ENCODE assay signal across 23 cellular contexts in genomic region chr5:123508441-123508840, GRCh38.
"Had no signal": no experiment of that assay in that cellular context is flagged by ENCODE, and none has a peak within 500 bp of the region (broad histone marks: within the 10 kb centered on the region; RNA-seq: fewer than 3 reads in every experiment).

No MANE protein-coding gene starts in this region.

- DNase-seq: central memory CD4-positive, alpha-beta T cell; cortex of kidney; dorsolateral prefrontal cortex; effector CD8-positive, alpha-beta T cell; foreskin keratinocyte; islet precursor cell; mammary epithelial cell; midbrain; occipital lobe; stimulated activated CD4-positive, alpha-beta T cell treated with anti-CD3 and anti-CD28 coated beads, Interleukin-12 subunit alpha, Interleukin-12 subunit beta, amount 100 ng/mL, for 4 hours; stimulated activated naive CD4-positive, alpha-beta T cell; stomach; tibial artery; upper lobe of left lung had no signal

- H3K4me3 ChIP-seq: dorsolateral prefrontal cortex, neural progenitor cell, skin epidermis, stomach, suprapubic skin, tibial artery, upper lobe of left lung, vagina had no signal

- H3K9ac ChIP-seq: neural progenitor cell, parathyroid adenoma had no signal

- H3K27ac Mint-ChIP-seq: natural killer cell treated with Interleukin-12 subunit alpha and Interleukin-12 subunit beta and Interleukin-15 and Interleukin-18, amount 100 ng/mL, for 72 hours had no signal

- H3K4me1 ChIP-seq: parathyroid adenoma had no signal

- H3K4me3 Mint-ChIP-seq: natural killer cell treated with Interleukin-12 subunit alpha and Interleukin-12 subunit beta and Interleukin-15 and Interleukin-18, amount 100 ng/mL, for 72 hours; neural progenitor cell had no signal

- H3K9me3 ChIP-seq: stomach, suprapubic skin, tibial artery, upper lobe of left lung, vagina had no signal

- ATAC-seq: esophagus mucosa; foreskin keratinocyte; left lobe of liver; natural killer cell treated with Interleukin-12 subunit alpha and Interleukin-12 subunit beta and Interleukin-15 and Interleukin-18, amount 100 ng/mL, for 72 hours; sciatic nerve had no signal

- H3K36me3 Mint-ChIP-seq: natural killer cell treated with Interleukin-12 subunit alpha and Interleukin-12 subunit beta and Interleukin-15 and Interleukin-18, amount 100 ng/mL, for 72 hours; neural progenitor cell had no signal

- H3K36me3 ChIP-seq: neural progenitor cell, stomach, suprapubic skin, tibial artery, upper lobe of left lung, vagina had no signal

- H3K79me2 ChIP-seq: parathyroid adenoma had no signal

- H3K27me3 ChIP-seq: dorsolateral prefrontal cortex, foreskin keratinocyte, neural progenitor cell, stomach, suprapubic skin, tibial artery, upper lobe of left lung, vagina had no signal

- H2AFZ ChIP-seq: neural progenitor cell, parathyroid adenoma had no signal

- H3K9me3 Mint-ChIP-seq: natural killer cell treated with Interleukin-12 subunit alpha and Interleukin-12 subunit beta and Interleukin-15 and Interleukin-18, amount 100 ng/mL, for 72 hours; neural progenitor cell had no signal

- H3K27ac ChIP-seq: dorsolateral prefrontal cortex, foreskin keratinocyte, neural progenitor cell, parathyroid adenoma, stomach, suprapubic skin, tibial artery, upper lobe of left lung, vagina had no signal
